Comparison of ENCODE assay signal across 22 cellular contexts in the genomic region with DNA sequence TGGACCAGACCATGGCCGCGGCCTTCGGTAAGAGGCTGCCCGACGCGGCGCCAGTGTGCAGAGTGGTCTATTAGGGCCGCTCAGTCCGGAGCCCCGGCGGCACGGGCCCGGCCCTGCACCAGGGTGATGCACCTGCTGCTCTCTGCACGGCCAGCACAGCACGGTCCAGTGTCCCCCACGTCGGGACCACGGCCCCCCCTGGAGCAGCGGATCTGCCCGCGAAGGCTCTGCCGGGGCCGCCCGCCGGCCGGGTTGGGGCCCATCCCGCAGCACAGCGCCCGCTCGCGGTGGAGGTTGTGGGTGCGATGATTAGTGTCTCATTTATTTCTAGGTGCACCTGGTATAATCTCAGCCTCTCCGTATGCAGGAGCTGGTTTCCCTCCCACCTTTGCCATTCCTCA. TPM values are rescaled to one million over a fixed set of nuclear protein-coding genes. Genes with fewer than 3 reads are reported as not detected.
A peak's percentile ranks its signal among the peaks of the same experiment; 100 is the strongest.
DNase-seq lines count a peak whose midpoint lies in the region; TF ChIP-seq lines count a peak whose summit lies in the region.
"Had no signal": no experiment of that assay in that cellular context is flagged by ENCODE, and none has a peak within 500 bp of the region (broad histone marks: within the 10 kb centered on the region; RNA-seq: fewer than 3 reads in every experiment).

No MANE protein-coding gene starts in this region.

- H3K27me3 ChIP-seq in neural progenitor cell, result no peaks in the 10 kb centered on the region
- H3K27me3 ChIP-seq: tibial artery had no signal

- H4K20me1 ChIP-seq in neural progenitor cell (ENCODE audit: low read depth), result peaks cover 100% of the 10 kb centered on the region

- H3K4me1 ChIP-seq in neural progenitor cell, result peaks cover 25% of the 10 kb centered on the region

- TF ChIP-seq CTCF in CD14-positive monocyte (IDR thresholded peaks at IDR 0.05) (peak; percentile 55), GM12865 (IDR thresholded peaks at IDR 0.05; ENCODE audit: insufficient read depth, low read depth, low read length, missing control alignments) (peak; percentile 30), neural progenitor cell (IDR thresholded peaks at IDR 0.05) (no peak), glutamatergic neuron (IDR thresholded peaks at IDR 0.05; ENCODE audit: partially characterized antibody, unreplicated experiment) (no peak)

- H3K4me3 Mint-ChIP-seq in CD14-positive monocyte, result no peak overlapping the region
- H3K4me3 Mint-ChIP-seq in activated naive CD8-positive, alpha-beta T cell treated with anti-CD3 and anti-CD28 coated beads for 36 hours, result no peak overlapping the region
- H3K4me3 Mint-ChIP-seq in neural progenitor cell, result no peak overlapping the region
- H3K4me3 Mint-ChIP-seq in glutamatergic neuron (ENCODE audit: unreplicated experiment), result no peak overlapping the region
- H3K4me3 Mint-ChIP-seq: stimulated activated naive B cell treated with anti-CD40 and anti-IgM and Interleukin-4, amounts not matched to agents 10 μg/mL and 1 μg/mL and 100 μg/mL, for 72 hours; T-helper 1 cell treated with Interleukin-12 subunit alpha and Interleukin-12 subunit beta and Interleukin-4 antibody, amounts not matched to agents 30 μg/mL and 1 μg/mL, for 36 hours had no signal

- no peaks in the 10 kb centered on the region for H3K9me3 ChIP-seq in neural progenitor cell (ENCODE audit: low read depth)
- H3K9me3 ChIP-seq: tibial artery had no signal

- H3K4me2 ChIP-seq in neural progenitor cell, result no peak overlapping the region

- H2AFZ ChIP-seq in neural progenitor cell (replicated peaks), result no peak overlapping the region

- H3K36me3 Mint-ChIP-seq in CD14-positive monocyte, result peaks cover 45 to 82% of the 10 kb centered on the region in 2 donors
- peaks cover 52% of the 10 kb centered on the region for H3K36me3 Mint-ChIP-seq in activated naive CD8-positive, alpha-beta T cell treated with anti-CD3 and anti-CD28 coated beads for 36 hours
- H3K36me3 Mint-ChIP-seq in neural progenitor cell, result peaks cover 28% of the 10 kb centered on the region
- H3K36me3 Mint-ChIP-seq in glutamatergic neuron (ENCODE audit: unreplicated experiment), result peaks cover 7% of the 10 kb centered on the region

- no peak for DNase-seq in CD14-positive monocyte (ENCODE audit: low spot score)
- no peak for DNase-seq in GM12865 (ENCODE audit: low read depth)
- DNase-seq in activated naive CD8-positive, alpha-beta T cell treated with anti-CD3 and anti-CD28 coated beads for 36 hours, result peak; percentile 22
- no peak for DNase-seq in neural progenitor cell (ENCODE audit: low spot score)
- DNase-seq in activated CD4-positive, alpha-beta T cell treated with anti-CD3 and anti-CD28 coated beads, Interleukin-2, amount 50 U/mL, for 4 hours, result no peak
- DNase-seq in glutamatergic neuron, result no peak
- DNase-seq in OCI-M2 (lab: John Stamatoyannopoulos, UW; ENCODE audit: unreplicated experiment), result no peak
- DNase-seq: activated CD4-positive, alpha-beta T cell treated with anti-CD3 and anti-CD28 coated beads, Interleukin-2, amount 50 U/mL, for 48 hours; activated naive CD4-positive, alpha-beta T cell treated with Interleukin-2 at 50 U/mL for 16 hours; activated T-cell treated with anti-CD3 and anti-CD28 coated beads, Interleukin-2, amount 50 U/mL, for 4 hours; CD8-positive, alpha-beta memory T cell; effector CD4-positive, alpha-beta T cell; NCI-H526 treated with DMSO at 0.1 percent for 48 hours; stimulated activated naive B cell treated with anti-CD40 and anti-IgM and Interleukin-4, amounts not matched to agents 10 μg/mL and 1 μg/mL and 100 μg/mL, for 72 hours; tibial artery had no signal

- H3K9me3 Mint-ChIP-seq in CD14-positive monocyte (no peaks in the 10 kb centered on the region), neural progenitor cell (no peaks in the 10 kb centered on the region), glutamatergic neuron (ENCODE audit: unreplicated experiment) (peaks cover 15% of the 10 kb centered on the region)
- no peaks in the 10 kb centered on the region for H3K9me3 Mint-ChIP-seq in activated naive CD8-positive, alpha-beta T cell treated with anti-CD3 and anti-CD28 coated beads for 36 hours
- H3K9me3 Mint-ChIP-seq: activated T-cell treated with anti-CD3 and anti-CD28 coated beads, Interleukin-2, amount 50 U/mL, for 4 hours; CD8-positive, alpha-beta memory T cell; H9; stimulated activated naive B cell treated with anti-CD40 and anti-IgM and Interleukin-4, amounts not matched to agents 10 μg/mL and 1 μg/mL and 100 μg/mL, for 72 hours; T-helper 1 cell treated with Interleukin-12 subunit alpha and Interleukin-12 subunit beta and Interleukin-4 antibody, amounts not matched to agents 30 μg/mL and 1 μg/mL, for 36 hours had no signal

- no peak overlapping the region for H3K9ac ChIP-seq in neural progenitor cell

- peaks cover 56% of the 10 kb centered on the region for H3F3A ChIP-seq in neural progenitor cell (ENCODE audit: low read depth)

- no peak overlapping the region for H3K27ac Mint-ChIP-seq in CD14-positive monocyte
- H3K27ac Mint-ChIP-seq in activated naive CD8-positive, alpha-beta T cell treated with anti-CD3 and anti-CD28 coated beads for 36 hours, result no peak overlapping the region
- peak overlapping the region; percentile 76 for H3K27ac Mint-ChIP-seq in neural progenitor cell
- no peak overlapping the region for H3K27ac Mint-ChIP-seq in glutamatergic neuron (ENCODE audit: unreplicated experiment)
- H3K27ac Mint-ChIP-seq: stimulated activated naive B cell treated with anti-CD40 and anti-IgM and Interleukin-4, amounts not matched to agents 10 μg/mL and 1 μg/mL and 100 μg/mL, for 72 hours; T-helper 1 cell treated with Interleukin-12 subunit alpha and Interleukin-12 subunit beta and Interleukin-4 antibody, amounts not matched to agents 30 μg/mL and 1 μg/mL, for 36 hours had no signal

- H3K4me1 Mint-ChIP-seq in CD14-positive monocyte, result peaks cover 11% of the 10 kb centered on the region
- peaks cover 22% of the 10 kb centered on the region for H3K4me1 Mint-ChIP-seq in activated naive CD8-positive, alpha-beta T cell treated with anti-CD3 and anti-CD28 coated beads for 36 hours
- H3K4me1 Mint-ChIP-seq in neural progenitor cell, result peaks cover 30% of the 10 kb centered on the region
- H3K4me1 Mint-ChIP-seq in glutamatergic neuron (ENCODE audit: low read depth, unreplicated experiment), result peaks cover 21% of the 10 kb centered on the region

- H3K27me3 Mint-ChIP-seq in CD14-positive monocyte (ENCODE audit: low read depth in 3 of 3) (no peaks in the 10 kb centered on the region), neural progenitor cell (ENCODE audit: insufficient read depth, low read depth) (peaks cover 15% of the 10 kb centered on the region), glutamatergic neuron (ENCODE audit: unreplicated experiment) (peaks cover 19% of the 10 kb centered on the region)
- no peaks in the 10 kb centered on the region for H3K27me3 Mint-ChIP-seq in activated naive CD8-positive, alpha-beta T cell treated with anti-CD3 and anti-CD28 coated beads for 36 hours
- H3K27me3 Mint-ChIP-seq: stimulated activated naive B cell treated with anti-CD40 and anti-IgM and Interleukin-4, amounts not matched to agents 10 μg/mL and 1 μg/mL and 100 μg/mL, for 72 hours had no signal

- intact Hi-C loops in CD14-positive monocyte (cut with micrococcal nuclease), result no loop called here

- peaks cover 3% of the 10 kb centered on the region for H3K36me3 ChIP-seq in neural progenitor cell

- H3K27ac ChIP-seq in neural progenitor cell, result no peak overlapping the region
- H3K27ac ChIP-seq: tibial artery had no signal

- no peak overlapping the region for H3K4me3 ChIP-seq in GM12865 (ENCODE audit: low read depth, low read length)
- H3K4me3 ChIP-seq in neural progenitor cell, result no peak overlapping the region
- H3K4me3 ChIP-seq: tibial artery had no signal

- peaks cover 96% of the 10 kb centered on the region for H3K79me2 ChIP-seq in neural progenitor cell (ENCODE audit: low read depth)

RNA-seq across cellular contexts. Expression of gene PTBP1, which starts 7.9 kb away (rescaled TPM):
- 10 to 100 TPM; 62.4 to 81.6 TPM for polyA plus RNA-seq in CD14-positive monocyte
- 100 to 1,000 TPM; 799 to 818 TPM for total RNA-seq in activated naive CD8-positive, alpha-beta T cell treated with anti-CD3 and anti-CD28 coated beads for 36 hours
- total RNA-seq in neural progenitor cell (ENCODE audit: low replicate concordance), result 237 and 543 TPM in 2 replicates
- total RNA-seq in glutamatergic neuron (ENCODE audit: unreplicated experiment), result 244 TPM

RNA-seq across cellular contexts. Expression of gene PLPPR3, which starts 16.6 kb away (rescaled TPM):
- not detected for polyA plus RNA-seq in CD14-positive monocyte
- not detected for total RNA-seq in activated naive CD8-positive, alpha-beta T cell treated with anti-CD3 and anti-CD28 coated beads for 36 hours
- total RNA-seq in neural progenitor cell (ENCODE audit: low replicate concordance), result 15.6 and 91.6 TPM in 2 replicates
- total RNA-seq in glutamatergic neuron (ENCODE audit: unreplicated experiment), result 392 TPM
- total RNA-seq: CD8-positive, alpha-beta memory T cell; OCI-LY7 had no signal
- polyA plus RNA-seq: CD8-positive, alpha-beta memory T cell; esophagus had no signal

RNA-seq across cellular contexts. Expression of gene AZU1, which starts 22.5 kb away (rescaled TPM):
- 1 to 10 TPM; 2.7 to 4.3 TPM for polyA plus RNA-seq in CD14-positive monocyte
- not detected for total RNA-seq in activated naive CD8-positive, alpha-beta T cell treated with anti-CD3 and anti-CD28 coated beads for 36 hours
- total RNA-seq in neural progenitor cell (ENCODE audit: low replicate concordance), result 1.0 and 2.0 TPM in 2 replicates
- total RNA-seq in glutamatergic neuron (ENCODE audit: unreplicated experiment), result 2.2 TPM
- total RNA-seq: activated T-cell treated with anti-CD3 and anti-CD28 coated beads, Interleukin-2, amount 50 U/mL, for 4 hours; CD8-positive, alpha-beta memory T cell; kidney epithelial cell; myocyte; OCI-LY7 had no signal
- polyA plus RNA-seq: CD8-positive, alpha-beta memory T cell; esophagus had no signal

RNA-seq across cellular contexts. Expression of gene PRTN3, which starts 35.6 kb away (rescaled TPM):
- polyA plus RNA-seq in CD14-positive monocyte, result not detected
- total RNA-seq in activated naive CD8-positive, alpha-beta T cell treated with anti-CD3 and anti-CD28 coated beads for 36 hours, result not detected
- total RNA-seq in neural progenitor cell (ENCODE audit: low replicate concordance) (0.28 TPM in 1 of 2 replicates, not detected in the other), glutamatergic neuron (ENCODE audit: unreplicated experiment) (not detected)
- total RNA-seq: activated T-cell treated with anti-CD3 and anti-CD28 coated beads, Interleukin-2, amount 50 U/mL, for 4 hours; CD8-positive, alpha-beta memory T cell; kidney epithelial cell; myocyte; OCI-LY7 had no signal
- polyA plus RNA-seq: CD8-positive, alpha-beta memory T cell; esophagus had no signal

RNA-seq across cellular contexts. Expression of gene ELANE, which starts 46.9 kb away (rescaled TPM):
- polyA plus RNA-seq in CD14-positive monocyte, result 1 to 10 TPM; 1.3 to 2.0 TPM
- total RNA-seq in activated naive CD8-positive, alpha-beta T cell treated with anti-CD3 and anti-CD28 coated beads for 36 hours, result not detected
- total RNA-seq in neural progenitor cell (ENCODE audit: low replicate concordance), result not detected in 2 replicates
- total RNA-seq in glutamatergic neuron (ENCODE audit: unreplicated experiment), result not detected
- total RNA-seq: activated T-cell treated with anti-CD3 and anti-CD28 coated beads, Interleukin-2, amount 50 U/mL, for 4 hours; CD8-positive, alpha-beta memory T cell; frontal cortex; H9; myocyte; OCI-LY7 had no signal
- polyA plus RNA-seq: CD8-positive, alpha-beta memory T cell had no signal

Comparison
In these comparisons a context has a peak if more than half of its experiments do, and no peak if none do; other contexts are left out.
1. CTCF ChIP-seq: peak in CD14-positive monocyte (single experiment) and GM12865 (single experiment); none in neural progenitor cell (single experiment) and glutamatergic neuron (single experiment).